Comparison of ENCODE assay signal across 18 cellular contexts in genomic region chr5:112687306-112687705, GRCh38. TPM values are rescaled to one million over a fixed set of nuclear protein-coding genes. Genes with fewer than 3 reads are reported as not detected.
DNase-seq lines count a peak whose midpoint lies in the region; FAIRE-seq and TF ChIP-seq lines count a peak whose summit lies in the region.
"Had no signal": no experiment of that assay in that cellular context is flagged by ENCODE, and none has a peak within 500 bp of the region (broad histone marks: within the 10 kb centered on the region; RNA-seq: fewer than 3 reads in every experiment).

No MANE protein-coding gene starts in this region.

- no peak overlapping the region for H3K18ac ChIP-seq in H1 (ENCODE audit: extremely low read depth, low read length)

- TF ChIP-seq EP300 in H1 (IDR thresholded peaks at IDR 0.05; ENCODE audit: borderline replicate concordance in 1 of 2, low read depth in 2 of 2, low read length in 2 of 2) (no peak), neural cell (conservative IDR thresholded peaks at IDR 0.05; ENCODE audit: poor library complexity, severe bottlenecking) (no peak)

- H3K4ac ChIP-seq in H1 (replicated peaks; ENCODE audit: insufficient read length, low read depth, low read length) = no peak overlapping the region

- H3K27ac ChIP-seq in H1 (ENCODE audit: low read depth, low read length) = no peak overlapping the region
- H3K27ac ChIP-seq in neural cell (ENCODE audit: low read length) = no peak overlapping the region
- H3K27ac ChIP-seq: 22Rv1, HL-60 had no signal

- H3K23ac ChIP-seq in H1 (ENCODE audit: insufficient read length) = no peak overlapping the region

- H3K4me1 ChIP-seq in H1 (replicated peaks in 1 of 4; ENCODE audit: control insufficient read depth in 3 of 4, insufficient read depth in 4 of 4, low read length in 3 of 4) = peaks cover 0 to 4% (median 0%) of the 10 kb centered on the region in 4 experiments; a peak in 2 of 7 replicates

- no peak overlapping the region for H4K91ac ChIP-seq in H1 (replicated peaks; ENCODE audit: insufficient read length, low read length)

- H2BK15ac ChIP-seq in H1 (ENCODE audit: low read length) = no peak overlapping the region

- 0 out of 2 replicates have a peak overlapping the region, but pooled peaks have one; percentile 28 for H2AFZ ChIP-seq in H1 (ENCODE audit: low read length)
- peak overlapping the region; percentile 29 for H2AFZ ChIP-seq in neural cell (ENCODE audit: low read depth, low read length)

- CTCF ChIA-PET in H1 (lab: Charles Lee; ENCODE audit: partially characterized antibody) = interaction anchor here (1.0 to 8.9 kb wide), 4 partner anchors 10 to 134 kb away, joined by 3 to 111 read pairs (median 32); no protein-coding TSS in a partner anchor

- no peak overlapping the region for H2BK20ac ChIP-seq in H1 (ENCODE audit: low read length)

- TF ChIP-seq RAD21 in H1 (IDR thresholded peaks at IDR 0.05 in 1 of 2, conservative IDR thresholded peaks at IDR 0.05 in 1 of 2; ENCODE audit: low read depth in 2 of 2, low read length in 2 of 2) (no peak), neural cell (conservative IDR thresholded peaks at IDR 0.05) (no peak)

- no peak overlapping the region for H4K5ac ChIP-seq in H1 (ENCODE audit: insufficient read length, low read depth, low read length)

- no peak overlapping the region for H3K9ac ChIP-seq in H1 (replicated peaks in 1 of 4; ENCODE audit: extremely low read depth in 1 of 4, low read depth in 3 of 4, low read length in 3 of 4)
- no peak overlapping the region for H3K9ac ChIP-seq in neural cell (ENCODE audit: low read length)

- TF ChIP-seq CTCF in H1 (IDR thresholded peaks at IDR 0.05; ENCODE audit: control extremely low read depth in 1 of 3, insufficient read depth in 1 of 3, low read depth in 1 of 3, low read length in 3 of 3) (peak in 2 of 3 experiments; percentile 1 to 31; a peak in 2 of 4 replicates), neural cell (IDR thresholded peaks at IDR 0.05; ENCODE audit: poor library complexity, severe bottlenecking) (no peak)

- H3K79me1 ChIP-seq in H1 (ENCODE audit: low read depth, low read length) = no peaks in the 10 kb centered on the region

- no peak overlapping the region for H2AK5ac ChIP-seq in H1 (ENCODE audit: low read depth, low read length)

- no peak overlapping the region for H3K14ac ChIP-seq in H1 (ENCODE audit: insufficient read length)

- no peaks in the 10 kb centered on the region for H3F3A ChIP-seq in neural cell (ENCODE audit: insufficient read depth, low read length, poor library complexity, severe bottlenecking)

- H4K20me1 ChIP-seq in H1 (replicated peaks in 1 of 2; ENCODE audit: control insufficient read depth in 1 of 2, insufficient read depth in 2 of 2, low read length in 2 of 2) = no peaks in the 10 kb centered on the region
- no peaks in the 10 kb centered on the region for H4K20me1 ChIP-seq in neural cell (ENCODE audit: insufficient read depth)

- H3K56ac ChIP-seq in H1 (replicated peaks; ENCODE audit: insufficient read length, low read depth, low read length) = no peak overlapping the region

- no peaks in the 10 kb centered on the region for H3K36me3 ChIP-seq in H1 (ENCODE audit: control insufficient read depth in 2 of 4, insufficient read depth in 4 of 4, low read length in 3 of 4)
- no peaks in the 10 kb centered on the region for H3K36me3 ChIP-seq in neural cell (ENCODE audit: insufficient read depth, low read length)

- FAIRE-seq in H1 (lab: Jason Lieb, UNC) = peak; percentile 79
- FAIRE-seq: G401.6, HTR-8/SVneo had no signal

- DNase-seq in NCI-H1417 (lab: John Stamatoyannopoulos, UW) (peak in 2 of 3 experiments; percentile 13 to 23), NCI-H1417 treated with DMSO at 0.1 percent for 48 hours (lab: John Stamatoyannopoulos, UW) (no peak), NCI-H1930 (lab: John Stamatoyannopoulos, UW) (peak; percentile 9 to 28), H1 (ENCODE audit: low read depth in 1 of 2, low spot score in 2 of 2) (peak in 1 of 2 experiments; percentile 7), HK-2 (ENCODE audit: unreplicated experiment) (no peak), SW 1271 (lab: John Stamatoyannopoulos, UW) (no peak)
- DNase-seq in central memory CD4-positive, alpha-beta T cell = no peak
- DNase-seq: CD4-positive, alpha-beta memory T cell; DMS79; HCEC 1CT; NCI-H2081; NCI-H226; NCI-H774 had no signal

- POLR2A ChIA-PET in H1 (lab: Charles Lee; ENCODE audit: partially characterized antibody) = interaction anchor here (0.6 kb wide), 1 partner anchor 10 kb away, joined by 3 read pairs; no protein-coding TSS in a partner anchor

- H4K8ac ChIP-seq in H1 (ENCODE audit: extremely low read depth, insufficient read depth, low read length) = no peak overlapping the region

- H2BK12ac ChIP-seq in H1 (ENCODE audit: low read depth, low read length) = no peak overlapping the region

- no peak overlapping the region for H3K4me3 ChIP-seq in H1 (ENCODE audit: extremely low read depth in 1 of 4, insufficient read depth in 2 of 4, low read depth in 3 of 4, low read length in 4 of 4)
- no peak overlapping the region for H3K4me3 ChIP-seq in neural cell (ENCODE audit: low read length)

- no peak for TF ChIP-seq POLR2A in H1 (IDR thresholded peaks at IDR 0.05; ENCODE audit: control extremely low read depth in 1 of 2, low read depth in 2 of 2, low read length in 2 of 2)

- H3K23me2 ChIP-seq in H1 (ENCODE audit: low read depth, low read length) = no peaks in the 10 kb centered on the region

- H3K4me2 ChIP-seq in H1 (ENCODE audit: insufficient read depth in 1 of 2, low read depth in 2 of 2, low read length in 2 of 2) (no peak overlapping the region), neural cell (ENCODE audit: low read length) (no peak overlapping the region)

- no peak overlapping the region for H2BK120ac ChIP-seq in H1 (replicated peaks; ENCODE audit: low read depth, low read length)

- no peak overlapping the region for H2BK5ac ChIP-seq in H1 (ENCODE audit: low read depth, low read length)

- H3K27me3 ChIP-seq in H1 (replicated peaks in 1 of 4; ENCODE audit: control insufficient read depth in 3 of 4, extremely low read depth in 1 of 4, insufficient read depth in 3 of 4, low read length in 3 of 4) = peaks cover 0 to 1% (median 0%) of the 10 kb centered on the region in 4 experiments; a peak in 2 of 7 replicates
- H3K27me3 ChIP-seq in neural cell (ENCODE audit: insufficient read depth, low read depth, low read length) = no peaks in the 10 kb centered on the region

- H3K79me2 ChIP-seq in H1 (ENCODE audit: control insufficient read depth in 1 of 2, insufficient read depth in 2 of 2, low read length in 2 of 2) (no peaks in the 10 kb centered on the region), neural cell (replicated peaks; ENCODE audit: insufficient read depth, low read length) (no peaks in the 10 kb centered on the region)

- H3K9me3 ChIP-seq in H1 (ENCODE audit: insufficient read depth in 2 of 2, low read depth in 1 of 2, low read length in 1 of 2) (peaks cover 0 to 4% of the 10 kb centered on the region in 2 experiments; a peak in 1 of 4 replicates), neural cell (ENCODE audit: low read length) (no peaks in the 10 kb centered on the region)

- no peaks in the 10 kb centered on the region for H3K9me2 ChIP-seq in neural cell (ENCODE audit: insufficient read depth, low read length)

TF ChIP-seq in H1, 55 proteins besides CTCF, POLR2A, EP300 and RAD21:
- TF ChIP-seq MAX (IDR thresholded peaks at IDR 0.05) = peak; percentile 20; the same call in 1 of the 2 replicates
- TF ChIP-seq BCL11A (IDR thresholded peaks at IDR 0.05; ENCODE audit: low read depth in 2 of 2, low read length in 2 of 2) = no peak
- TF ChIP-seq HDAC2 (IDR thresholded peaks at IDR 0.05; ENCODE audit: borderline replicate concordance in 1 of 2, low read depth in 2 of 2, low read length in 2 of 2) = no peak
TF ChIP-seq in H1: peak in this region for 1.

TF ChIP-seq in neural cell, 6 proteins besides CTCF, POLR2A, EP300 and RAD21 (continues in another document):
- TF ChIP-seq MXI1 (conservative IDR thresholded peaks at IDR 0.05; ENCODE audit: poor library complexity, severe bottlenecking) (no peak), SMC3 (conservative IDR thresholded peaks at IDR 0.05; ENCODE audit: poor library complexity) (no peak), TAF1 (IDR thresholded peaks at IDR 0.05; ENCODE audit: low read depth) (no peak), POLR2AphosphoS5 (IDR thresholded peaks at IDR 0.05) (no peak), REST (IDR thresholded peaks at IDR 0.05; ENCODE audit: borderline replicate concordance) (no peak)

RNA-seq across cellular contexts. Expression of gene APC, which starts 50.4 kb away (rescaled TPM):
- total RNA-seq in H1 (2021; fragmentation: NEBNext Ultra II Directional; extraction: Animal tissue kit (Norgen Biotek cat#: 25700)) = 41.9 and 44.0 TPM in 2 replicates
- polyA plus RNA-seq in H1 (2011; rRNA removed) (6.8 and 7.0 TPM in 2 replicates), neural cell (40.6 and 41.9 TPM in 2 replicates)
- polyA plus RNA-seq in H1 (2011; cell fraction: cytosol; rRNA removed) = 8.1 TPM
- 16.8 TPM for polyA plus RNA-seq in H1 (2011; cell fraction: nucleus; rRNA removed)
- 8.9 to 13.5 TPM (median 10.8 TPM) in 4 replicates for polyA plus RNA-seq in H1 (2012, experiment 1 of 2)
- 0.73 TPM for polyA plus RNA-seq in H1 (2012, experiment 2 of 2)
- 21.4 TPM for polyA plus RNA-seq in H1 (2013, experiment 1 of 2)
- polyA plus RNA-seq in H1 (2013, experiment 2 of 2) = 20.6 TPM
- polyA minus RNA-seq in H1 (2011; rRNA and poly(A)+ RNA removed) = 38.3 and 50.9 TPM in 2 replicates
- polyA minus RNA-seq in H1 (2011; cell fraction: cytosol; rRNA and poly(A)+ RNA removed) = 30.4 TPM
- 120 TPM for polyA minus RNA-seq in H1 (2011; cell fraction: nucleus; rRNA and poly(A)+ RNA removed)
- 497 and 599 TPM in 2 replicates for polyA minus RNA-seq in neural cell

Comparison
In these comparisons a context has a peak if more than half of its experiments do, and no peak if none do; other contexts are left out.
1. DNase-seq: peak in NCI-H1417 (2 of 3) and NCI-H1930 (2 of 2); none in NCI-H1417 treated with DMSO at 0.1 percent for 48 hours (single experiment), HK-2 (single experiment), central memory CD4-positive, alpha-beta T cell (single experiment) and SW 1271 (0 of 2).